ENCODE assay signal across 8 cellular contexts in genomic region chrX:129540068-129540653, GRCh38. TPM values are rescaled to one million over a fixed set of nuclear protein-coding genes. Genes with fewer than 3 reads are reported as not detected.
DNase-seq lines count a peak whose midpoint lies in the region; ATAC-seq and TF ChIP-seq lines count a peak whose summit lies in the region.

OCRL (plus strand) TSS chrX:129540259; CDS start chrX:129540440, 181 bp downstream.

- H3K4me3 ChIP-seq in cardiac muscle cell (peak within 1 kb of the TSS; percentile 46), parathyroid adenoma (ENCODE audit: low read depth, low read length) (peak within 1 kb of the TSS; percentile 55)

- H3K4me2 ChIP-seq in parathyroid adenoma (ENCODE audit: low read length): peak within 1 kb of the TSS; percentile 36

- H3K27ac ChIP-seq in KOPT-K1 (ENCODE audit: low read depth, low read length, poor library complexity, severe bottlenecking) (peak within 1 kb of the TSS; percentile 45), cardiac muscle cell (peak within 1 kb of the TSS; percentile 86), parathyroid adenoma (peak within 1 kb of the TSS; percentile 81)

- TF ChIP-seq CTCF in cardiac muscle cell (IDR thresholded peaks at IDR 0.05; ENCODE audit: low read depth, low read length) (peak; percentile 67), parathyroid adenoma (IDR thresholded peaks at IDR 0.05) (peak; percentile 78)

- H3K4me1 ChIP-seq in cardiac muscle cell (ENCODE audit: low read depth): peaks cover 3% of the 10 kb centered on the region
- H3K4me1 ChIP-seq in parathyroid adenoma: peaks cover 3% of the 10 kb centered on the region

- DNase-seq in GF-D8 (lab: John Stamatoyannopoulos, UW) (peak; percentile 5), SHP77 treated with DMSO at 0.1 percent for 48 hours (lab: John Stamatoyannopoulos, UW) (peak; percentile 5), cardiac muscle cell (ENCODE audit: low read depth in 1 of 2, low spot score in 1 of 2) (peak; percentile 72 to 81)
- peak; percentile 2 for DNase-seq in activated naive CD8-positive, alpha-beta T cell treated with anti-CD3 and anti-CD28 coated beads, Interleukin-2, amount 50 U/mL, for 16 hours (ENCODE audit: low read depth, low spot score)
- DNase-seq in effector CD4-positive, alpha-beta T cell: no peak

- H3K36me3 ChIP-seq in KOPT-K1 (ENCODE audit: insufficient read depth, low read length): no peaks in the 10 kb centered on the region
- H3K36me3 ChIP-seq in cardiac muscle cell: no peaks in the 10 kb centered on the region
- no peaks in the 10 kb centered on the region for H3K36me3 ChIP-seq in parathyroid adenoma (ENCODE audit: control insufficient read depth, insufficient read depth, low read length)

- H3K27me3 ChIP-seq in cardiac muscle cell: no peaks in the 10 kb centered on the region
- H3K27me3 ChIP-seq in parathyroid adenoma (ENCODE audit: control insufficient read depth, insufficient read depth, low read length): no peaks in the 10 kb centered on the region

- H3K9me3 ChIP-seq in KOPT-K1 (ENCODE audit: insufficient read depth, low read length, poor library complexity, severe bottlenecking): no peaks in the 10 kb centered on the region
- no peaks in the 10 kb centered on the region for H3K9me3 ChIP-seq in cardiac muscle cell (ENCODE audit: low read depth)
- H3K9me3 ChIP-seq in parathyroid adenoma (ENCODE audit: control insufficient read depth, low read length): no peaks in the 10 kb centered on the region

- peak within 1 kb of the TSS; percentile 61 for H3K9ac ChIP-seq in parathyroid adenoma

- peak; percentile 96 for ATAC-seq in GM21825 (IDR thresholded peaks at IDR 0.05; ENCODE audit: unreplicated experiment)

- H3K79me2 ChIP-seq in parathyroid adenoma: no peaks in the 10 kb centered on the region

- peak within 1 kb of the TSS; percentile 88 for H2AFZ ChIP-seq in parathyroid adenoma

RNA-seq across cellular contexts. Expression of gene OCRL, which starts in this region (rescaled TPM):
- total RNA-seq in cardiac muscle cell: 8.4 and 15.3 TPM in 2 replicates
- polyA plus RNA-seq in cardiac muscle cell: 6.3 and 10.7 TPM in 2 replicates
